10 cellular contexts compared by ENCODE assay signal in the genomic region with DNA sequence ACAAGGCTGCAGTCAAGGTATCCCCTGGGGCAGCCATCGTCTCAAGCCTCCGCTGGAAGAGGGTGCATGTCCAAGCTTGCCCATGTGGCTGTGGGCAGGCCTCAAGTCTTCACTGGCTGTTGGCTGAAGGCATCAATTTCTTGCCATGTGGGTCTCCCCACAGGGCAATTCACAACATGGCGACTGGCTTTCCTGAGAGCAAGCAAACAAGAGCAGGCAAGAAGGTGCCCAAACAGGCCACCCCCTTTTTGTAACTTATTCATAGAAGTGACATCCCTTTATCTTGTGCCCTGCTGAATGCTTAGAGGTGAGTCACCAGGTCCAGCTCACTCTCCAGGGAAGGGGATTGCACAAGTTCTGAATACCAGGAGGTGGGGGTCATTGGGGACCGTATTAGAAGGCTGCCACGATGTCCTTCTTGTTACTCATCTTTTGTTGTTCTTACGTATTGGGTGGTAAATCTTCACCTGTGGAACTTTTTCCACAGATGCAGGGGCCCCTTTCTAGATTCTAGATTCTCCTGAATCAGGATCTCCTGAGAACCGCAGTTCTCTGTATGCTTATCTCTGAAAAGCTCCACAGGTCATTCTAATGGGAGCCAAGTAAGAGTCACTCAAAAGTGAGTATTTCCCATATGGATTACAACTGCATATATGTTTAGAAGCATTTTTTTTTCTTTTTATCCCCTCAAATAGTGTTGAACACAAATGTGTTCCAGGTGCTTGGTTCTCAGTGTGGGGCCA. TPM values are rescaled to one million over a fixed set of nuclear protein-coding genes. Genes with fewer than 3 reads are reported as not detected.
DNase-seq lines count a peak whose midpoint lies in the region; ATAC-seq and TF ChIP-seq lines count a peak whose summit lies in the region.
"Had no signal": no experiment of that assay in that cellular context is flagged by ENCODE, and none has a peak within 500 bp of the region (broad histone marks: within the 10 kb centered on the region; RNA-seq: fewer than 3 reads in every experiment).

No MANE protein-coding gene starts in this region.

- peak overlapping the region; percentile 48 to 55 for H3K27ac ChIP-seq in left lung
- H3K27ac ChIP-seq in uterus, result peak overlapping the region; percentile 77 to 84

- ATAC-seq in left lung (peak; percentile 85), HG03521 (IDR thresholded peaks at IDR 0.05; ENCODE audit: unreplicated experiment) (no peak)

- H3K4me3 ChIP-seq in left lung (no peak overlapping the region), uterus (no peak overlapping the region)

- H3K36me3 Mint-ChIP-seq in brain, result no peaks in the 10 kb centered on the region
- H3K36me3 Mint-ChIP-seq in activated naive CD4-positive, alpha-beta T cell treated with anti-CD3 and anti-CD28 coated beads for 36 hours (ENCODE audit: low read depth), result no peaks in the 10 kb centered on the region
- H3K36me3 Mint-ChIP-seq: memory B cell had no signal

- TF ChIP-seq CTCF in brain (conservative IDR thresholded peaks at IDR 0.05) (no peak), left lung (IDR thresholded peaks at IDR 0.05) (no peak), uterus (IDR thresholded peaks at IDR 0.05) (no peak)

- no peaks in the 10 kb centered on the region for H3K36me3 ChIP-seq in left lung
- H3K36me3 ChIP-seq in uterus, result no peaks in the 10 kb centered on the region

- no peaks in the 10 kb centered on the region for H3K27me3 Mint-ChIP-seq in brain
- H3K27me3 Mint-ChIP-seq in activated naive CD4-positive, alpha-beta T cell treated with anti-CD3 and anti-CD28 coated beads for 36 hours (ENCODE audit: low read depth), result no peaks in the 10 kb centered on the region

- H3K9me3 Mint-ChIP-seq in brain, result peaks cover 3 to 10% (median 5%) of the 10 kb centered on the region in 5 experiments
- peaks cover 4% of the 10 kb centered on the region for H3K9me3 Mint-ChIP-seq in activated naive CD4-positive, alpha-beta T cell treated with anti-CD3 and anti-CD28 coated beads for 36 hours
- H3K9me3 Mint-ChIP-seq: memory B cell had no signal

- H3K4me3 Mint-ChIP-seq in brain, result peak overlapping the region in 2 of 5 experiments; percentile 7 to 32
- no peak overlapping the region for H3K4me3 Mint-ChIP-seq in activated naive CD4-positive, alpha-beta T cell treated with anti-CD3 and anti-CD28 coated beads for 36 hours
- H3K4me3 Mint-ChIP-seq: memory B cell had no signal

- H3K4me1 ChIP-seq in left lung, result peaks cover 8 to 22% of the 10 kb centered on the region in 2 donors
- H3K4me1 ChIP-seq in uterus, result peaks cover 0 to 8% of the 10 kb centered on the region in 2 donors

- intact Hi-C loops in left lung (cut with DNase I), result no loop called here
- intact Hi-C loops in uterus (cut with DNase I; ENCODE audit: low total_unique reads), result no loop called here
- intact Hi-C loops in activated naive CD4-positive, alpha-beta T cell treated with anti-CD3 and anti-CD28 coated beads for 36 hours (cut with micrococcal nuclease), result no loop called here

- no peaks in the 10 kb centered on the region for H3K27me3 ChIP-seq in left lung
- no peaks in the 10 kb centered on the region for H3K27me3 ChIP-seq in uterus

- DNase-seq in SKM-1 (lab: John Stamatoyannopoulos, UW; ENCODE audit: unreplicated experiment) (peak; percentile 18), SKM-1 treated with dmso at 0.1 percent for 144 hours (lab: John Stamatoyannopoulos, UW; ENCODE audit: unreplicated experiment) (no peak), left lung (no peak), uterus (peak in 1 of 2 donors; percentile 69)
- no peak for DNase-seq in stimulated activated naive CD4-positive, alpha-beta T cell treated with Interleukin-2 at 50 U/mL for 16 hours (lab: John Stamatoyannopoulos, UW)
- no peak for DNase-seq in activated naive CD4-positive, alpha-beta T cell treated with anti-CD3 and anti-CD28 coated beads for 36 hours
- DNase-seq: activated CD4-positive, alpha-beta T cell treated with anti-CD3 and anti-CD28 coated beads, Interleukin-2, amount 50 U/mL, for 1 hour had no signal

- peaks cover 33% of the 10 kb centered on the region for H3K4me1 Mint-ChIP-seq in brain
- no peaks in the 10 kb centered on the region for H3K4me1 Mint-ChIP-seq in activated naive CD4-positive, alpha-beta T cell treated with anti-CD3 and anti-CD28 coated beads for 36 hours (ENCODE audit: low read depth)
- H3K4me1 Mint-ChIP-seq: memory B cell had no signal

- H3K9me3 ChIP-seq in left lung (no peaks in the 10 kb centered on the region), uterus (no peaks in the 10 kb centered on the region)

- TF ChIP-seq POLR2A in uterus (IDR thresholded peaks at IDR 0.05), result no peak

- H3K27ac Mint-ChIP-seq in brain, result peak overlapping the region; percentile 22 to 94 (median 87)
- H3K27ac Mint-ChIP-seq in activated naive CD4-positive, alpha-beta T cell treated with anti-CD3 and anti-CD28 coated beads for 36 hours, result no peak overlapping the region
- H3K27ac Mint-ChIP-seq: memory B cell had no signal

- CTCF ChIA-PET in activated naive CD4-positive, alpha-beta T cell treated with anti-CD3 and anti-CD28 coated beads for 36 hours (lab: Charles Lee), result interaction anchor here (0.6 to 1.1 kb wide), 2 partner anchors 67 to 171 kb away, joined by 3 read pairs; no protein-coding TSS in a partner anchor

RNA-seq across cellular contexts. Expression of gene MICAL2, which starts 44.2 kb away (rescaled TPM):
- 62.9 TPM for polyA plus RNA-seq in brain (ENCODE audit: insufficient read depth, low read depth, low replicate concordance)
- total RNA-seq in left lung (100 to 1,000 TPM; 242 to 293 TPM), uterus (100 to 1,000 TPM in 1 of 4 donors, 10 to 100 TPM in 3; 29.6 to 139 (median 53.1) TPM)
- total RNA-seq in activated naive CD4-positive, alpha-beta T cell treated with anti-CD3 and anti-CD28 coated beads for 36 hours, result 10 to 100 TPM; 48.7 to 54.6 TPM

RNA-seq across cellular contexts. Expression of gene DKK3, which starts 57.8 kb away (rescaled TPM):
- 236 TPM for polyA plus RNA-seq in brain (ENCODE audit: insufficient read depth, low read depth, low replicate concordance)
- total RNA-seq in left lung, result 100 to 1,000 TPM; 122 to 156 TPM
- 100 to 1,000 TPM in 2 of 4 donors, 10 to 100 TPM in 2; 26.4 to 151 (median 99.0) TPM for total RNA-seq in uterus
- total RNA-seq in activated naive CD4-positive, alpha-beta T cell treated with anti-CD3 and anti-CD28 coated beads for 36 hours, result not detected

Comparison
In these comparisons a context has a peak if more than half of its experiments do, and no peak if none do; other contexts are left out.
1. RNA of gene DKK3, which starts 57.8 kb away (total RNA-seq): 122 to 156 TPM in left lung and 26.4 to 151 TPM in uterus; not detected in activated naive CD4-positive, alpha-beta T cell treated with anti-CD3 and anti-CD28 coated beads for 36 hours; every median in the first group is over 10 times any median in the second.